In genomic region chr10:122374859-122375721, GRCh38 we compare ENCODE assay signal across 8 cellular contexts. TPM values are rescaled to one million over a fixed set of nuclear protein-coding genes. Genes with fewer than 3 reads are reported as not detected.
DNase-seq lines count a peak whose midpoint lies in the region; ATAC-seq and TF ChIP-seq lines count a peak whose summit lies in the region.

No MANE protein-coding gene starts in this region.

- CTCF ChIA-PET in Caco-2 (lab: Charles Lee): interaction anchor here (0.6 to 2.1 kb wide), 8 partner anchors 26 to 190 kb away, joined by 3 to 12 read pairs (median 4); no protein-coding TSS in a partner anchor

- whole genome bisulfite sequencing in adrenal gland, 4 donors: 0% methylated on average over 25 to 93 of the region's 93 CpGs

- H3K36me3 ChIP-seq in Caco-2 (ENCODE audit: control insufficient read depth, insufficient read depth, low read length) (peaks cover 2% of the 10 kb centered on the region; the same call in 1 of the 2 replicates), adrenal gland (replicated peaks in 1 of 2) (no peaks in the 10 kb centered on the region), upper lobe of right lung (no peaks in the 10 kb centered on the region)

- H3K4me3 Mint-ChIP-seq in Caco-2 (ENCODE audit: unreplicated experiment) (peak overlapping the region; percentile 91), progenitor cell of endocrine pancreas (ENCODE audit: low read depth) (peak overlapping the region; percentile 94)

- peak overlapping the region; percentile 89 for H3K27ac Mint-ChIP-seq in Caco-2 (ENCODE audit: unreplicated experiment)
- H3K27ac Mint-ChIP-seq in progenitor cell of endocrine pancreas: peak overlapping the region; percentile 97

- H3K4me3 ChIP-seq in Caco-2 (ENCODE audit: low read depth, low read length): peak overlapping the region; percentile 83
- peak overlapping the region; percentile 57 to 98 (median 83) for H3K4me3 ChIP-seq in adrenal gland
- peak overlapping the region; percentile 61 for H3K4me3 ChIP-seq in upper lobe of right lung

- TF ChIP-seq CTCF in Caco-2 (IDR thresholded peaks at IDR 0.05; ENCODE audit: insufficient read depth in 1 of 2, low read depth in 1 of 2, low read length in 1 of 2, severe bottlenecking in 1 of 2, unreplicated experiment in 1 of 2) (no peak), adrenal gland (IDR thresholded peaks at IDR 0.05) (no peak), progenitor cell of endocrine pancreas (IDR thresholded peaks at IDR 0.05; ENCODE audit: unreplicated experiment) (no peak), upper lobe of right lung (IDR thresholded peaks at IDR 0.05) (no peak)

- H3K27me3 ChIP-seq in Caco-2 (replicated peaks; ENCODE audit: control insufficient read depth, insufficient read depth, low read length) (no peaks in the 10 kb centered on the region), adrenal gland (no peaks in the 10 kb centered on the region), upper lobe of right lung (no peaks in the 10 kb centered on the region)

- H3K9me3 ChIP-seq in Caco-2: no peaks in the 10 kb centered on the region
- no peaks in the 10 kb centered on the region for H3K9me3 ChIP-seq in adrenal gland (replicated peaks in 1 of 3)
- no peaks in the 10 kb centered on the region for H3K9me3 ChIP-seq in upper lobe of right lung

- TF ChIP-seq POLR2A in adrenal gland (IDR thresholded peaks at IDR 0.05): no peak

- H3K4me1 Mint-ChIP-seq in Caco-2 (ENCODE audit: low read depth, unreplicated experiment) (peaks cover 23% of the 10 kb centered on the region), progenitor cell of endocrine pancreas (ENCODE audit: low read depth) (peaks cover 16% of the 10 kb centered on the region)

- peaks cover 19% of the 10 kb centered on the region for H3K4me1 ChIP-seq in Caco-2
- H3K4me1 ChIP-seq in adrenal gland (replicated peaks in 1 of 2): peaks cover 0 to 24% of the 10 kb centered on the region in 2 donors
- peaks cover 6% of the 10 kb centered on the region for H3K4me1 ChIP-seq in upper lobe of right lung

- H3K9me3 Mint-ChIP-seq in Caco-2 (ENCODE audit: unreplicated experiment): no peaks in the 10 kb centered on the region
- H3K9me3 Mint-ChIP-seq in progenitor cell of endocrine pancreas (ENCODE audit: low read depth): no peaks in the 10 kb centered on the region

- no TSS peak for BruUV-seq in Caco-2 (replicated peaks; lab: Mats Ljungman, UMichigan)

- POLR2A ChIA-PET in Caco-2 (lab: Charles Lee): interaction anchor here (0.6 to 2.7 kb wide), 8 partner anchors 15 to 543 kb away, joined by 3 to 36 read pairs (median 4); no protein-coding TSS in a partner anchor

- H3K27ac ChIP-seq in adrenal gland (peak overlapping the region; percentile 80 to 99 (median 94)), upper lobe of right lung (peak overlapping the region; percentile 92)

- intact Hi-C loops in Caco-2 (cut with micrococcal nuclease; ENCODE audit: unreplicated experiment) (no loop called here), adrenal gland (cut with DNase I) (no loop called here), left cardiac atrium (cut with DNase I) (no loop called here), upper lobe of right lung (cut with DNase I) (no loop called here)

- peak; percentile 51 for ATAC-seq in GM19467 (IDR thresholded peaks at IDR 0.05; ENCODE audit: unreplicated experiment)
- peak; percentile 45 for ATAC-seq in HG03571 (IDR thresholded peaks at IDR 0.05; ENCODE audit: unreplicated experiment)
- peak; percentile 63 to 66 for ATAC-seq in left cardiac atrium
- ATAC-seq in upper lobe of right lung: peak; percentile 66

- peak; percentile 71 to 83 for DNase-seq in Caco-2
- peak; percentile 58 for DNase-seq in SW480 (ENCODE audit: low spot score)
- peak; percentile 38 to 71 (median 57) for DNase-seq in adrenal gland
- DNase-seq in left cardiac atrium: peak; percentile 64
- peak; percentile 58 for DNase-seq in progenitor cell of endocrine pancreas (ENCODE audit: low spot score, unreplicated experiment)
- peak; percentile 87 for DNase-seq in upper lobe of right lung

- H3K36me3 Mint-ChIP-seq in Caco-2 (ENCODE audit: insufficient read depth, unreplicated experiment): no peaks in the 10 kb centered on the region
- peaks cover 4% of the 10 kb centered on the region for H3K36me3 Mint-ChIP-seq in progenitor cell of endocrine pancreas (ENCODE audit: insufficient read depth)

- H3K27me3 Mint-ChIP-seq in Caco-2 (ENCODE audit: insufficient read depth, unreplicated experiment) (no peaks in the 10 kb centered on the region), progenitor cell of endocrine pancreas (no peaks in the 10 kb centered on the region)

RNA-seq across cellular contexts. Expression of gene PLEKHA1, which starts 0.6 kb away (rescaled TPM):
- 48.4 and 48.5 TPM in 2 replicates for total RNA-seq in Caco-2 (2022)
- 10 to 100 TPM in 7 of 8 donors, 1 to 10 TPM in 1; 9.3 to 22.3 (median 15.4) TPM for total RNA-seq in adrenal gland
- polyA plus RNA-seq in adrenal gland: 10 to 100 TPM in 2 of 3 donors, 1 to 10 TPM in 1; 8.3 to 12.8 (median 12.0) TPM
- total RNA-seq in left cardiac atrium: 10 to 100 TPM; 32.1 to 37.8 TPM
- total RNA-seq in progenitor cell of endocrine pancreas: 44.0 and 44.3 TPM in 2 replicates
- total RNA-seq in upper lobe of right lung: 59.9 TPM

Comparison
In these comparisons a context has a peak if more than half of its experiments do, and no peak if none do; other contexts are left out.
1. Peak in every context shown above with its lines: DNase-seq, ATAC-seq, H3K4me3 ChIP-seq and H3K27ac ChIP-seq.